Comparison of ENCODE assay signal across 8 cellular contexts in genomic region chr1:1115830-1116700, GRCh38. TPM values are rescaled to one million over a fixed set of nuclear protein-coding genes. Genes with fewer than 3 reads are reported as not detected.
A peak's percentile ranks its signal among the peaks of the same experiment; 100 is the strongest.
DNase-seq lines count a peak whose midpoint lies in the region; ATAC-seq, FAIRE-seq and TF ChIP-seq lines count a peak whose summit lies in the region.

Gene C1orf159, minus strand, starts transcription at chr1:1116089. Its CDS starts 24,546 bp downstream, at chr1:1091543.

- H3K4me3 ChIP-seq in upper lobe of right lung = peak within 1 kb of the TSS; percentile 90

- no peak for TF ChIP-seq CTCF in upper lobe of right lung (IDR thresholded peaks at IDR 0.05)

- ATAC-seq in HG02852 (IDR thresholded peaks at IDR 0.05; ENCODE audit: unreplicated experiment) (peak; percentile 90), left cardiac atrium (peak; percentile 99), upper lobe of right lung (peak; percentile 99)

- peak; percentile 99 for FAIRE-seq in GM12892 (lab: Jason Lieb, UNC)

- intact Hi-C loops in T-helper 1 cell treated with Interleukin-12 subunit alpha and Interleukin-12 subunit beta and Interleukin-4 antibody, amounts not matched to agents 30 ng/mL and 1 ng/mL, for 36 hours (cut with micrococcal nuclease) = loop anchor here (1.0 to 10.0 kb wide), 14 partner anchors 17 to 1409 kb away; partner anchors contain the start of genes AURKAIP1, CCNL2, CPTP and INTS11
- intact Hi-C loops in left cardiac atrium (cut with DNase I) = loop anchor here (5.0 kb wide), 2 partner anchors 116 to 131 kb away; partner anchors contain the start of genes B3GALT6 (in 1 of the 2), C1QTNF12 (in 1 of the 2) and SDF4 (in 1 of the 2)
- intact Hi-C loops in posterior cingulate gyrus (cut with DNase I) = loop anchor here (1.0 kb wide), 1 partner anchor 116 kb away; the partner anchor contains the start of genes B3GALT6 and SDF4
- intact Hi-C loops in upper lobe of right lung (cut with DNase I) = no loop called here

- peaks cover 8% of the 10 kb centered on the region for H3K4me1 ChIP-seq in upper lobe of right lung

- H3K27me3 ChIP-seq in upper lobe of right lung = peaks cover 9% of the 10 kb centered on the region

- H3K36me3 ChIP-seq in upper lobe of right lung = no peaks in the 10 kb centered on the region

- H3K9me3 ChIP-seq in upper lobe of right lung = no peaks in the 10 kb centered on the region

- no peak for TF ChIP-seq POLR2A in GM12892 (IDR thresholded peaks at IDR 0.05; ENCODE audit: low read depth, low read length)

- DNase-seq in GM12892 (ENCODE audit: insufficient read length) = peak; percentile 99
- DNase-seq in NCI-H146 (lab: John Stamatoyannopoulos, UW) = peak; percentile 96
- peak; percentile 95 for DNase-seq in amniotic epithelial cell (ENCODE audit: low read depth)
- peak; percentile 99 for DNase-seq in left cardiac atrium
- peak; percentile 97 to 100 (median 99) for DNase-seq in posterior cingulate gyrus
- peak; percentile 99 for DNase-seq in upper lobe of right lung

- peak within 1 kb of the TSS; percentile 68 for H3K27ac ChIP-seq in upper lobe of right lung

RNA-seq across cellular contexts. Expression of gene C1orf159, which starts in this region (rescaled TPM):
- polyA plus RNA-seq in GM12892 (2012; ENCODE audit: missing spikeins) = 2.9 TPM
- 22.9 and 23.7 TPM in 2 replicates for total RNA-seq in T-helper 1 cell treated with Interleukin-12 subunit alpha and Interleukin-12 subunit beta and Interleukin-4 antibody, amounts not matched to agents 30 ng/mL and 1 ng/mL, for 36 hours
- 1 to 10 TPM; 5.3 to 6.1 TPM for total RNA-seq in left cardiac atrium
- total RNA-seq in upper lobe of right lung = 9.7 TPM

Comparison
In these comparisons a context has a peak if more than half of its experiments do, and no peak if none do; other contexts are left out.
1. Peak in every context shown above with its lines: DNase-seq, ATAC-seq, H3K4me3 ChIP-seq and H3K27ac ChIP-seq.